ENCODE assay signal across 30 cellular contexts in genomic region chr3:89186446-89186845, GRCh38.
"Had no signal": no experiment of that assay in that cellular context is flagged by ENCODE, and none has a peak within 500 bp of the region (broad histone marks: within the 10 kb centered on the region; RNA-seq: fewer than 3 reads in every experiment).

No MANE protein-coding gene starts in this region.

- DNase-seq: activated CD4-positive, alpha-beta T cell treated with anti-CD3 and anti-CD28 coated beads, Interleukin-2, amount 50 U/mL, for 4 hours; activated CD8-positive, alpha-beta memory T cell treated with anti-CD3 and anti-CD28 coated beads for 24 hours; activated CD8-positive, alpha-beta memory T cell treated with anti-CD3 and anti-CD28 coated beads, Interleukin-2, amount 50 U/mL, for 4 hours; activated naive CD4-positive, alpha-beta T cell treated with Interleukin-2 at 50 U/mL for 16 hours; activated naive CD8-positive, alpha-beta T cell treated with anti-CD3 and anti-CD28 coated beads for 36 hours; activated T-cell treated with anti-CD3 and anti-CD28 coated beads, Interleukin-2, amount 50 U/mL, for 4 hours; dorsolateral prefrontal cortex; effector memory CD8-positive, alpha-beta T cell; foreskin melanocyte; glutamatergic neuron; hippocampal formation; kidney glomerular epithelial cell; left lung; naive thymus-derived CD8-positive, alpha-beta T cell; posterior cingulate gyrus; retina; sigmoid colon; stimulated activated CD4-positive, alpha-beta T cell treated with anti-CD3 and anti-CD28 coated beads, Interleukin-15, amount 100 ng/mL, for 24 hours; stimulated activated CD4-positive, alpha-beta T cell treated with anti-CD3 and anti-CD28 coated beads, Interleukin-2, amount 100 ng/mL, for 48 hours; stimulated activated CD8-positive, alpha-beta memory T cell treated with anti-CD3 and anti-CD28 coated beads, Interleukin-4, amount 100 ng/mL, for 48 hours; stimulated activated naive CD4-positive, alpha-beta T cell treated with Interleukin-2 at 50 U/mL for 16 hours; T-helper 9 cell; upper lobe of left lung had no signal

- H3K9ac ChIP-seq: neural progenitor cell had no signal

- H3K4me2 ChIP-seq: neural progenitor cell, smooth muscle cell had no signal

- ATAC-seq: activated T-cell treated with anti-CD3 and anti-CD28 coated beads, Interleukin-2, amount 50 U/mL, for 4 hours; effector memory CD8-positive, alpha-beta T cell; esophagus mucosa; left lung; naive thymus-derived CD8-positive, alpha-beta T cell; WTC11 had no signal

- H3K4me1 ChIP-seq: breast epithelium, left lung, sigmoid colon, upper lobe of left lung had no signal

- H3K27ac ChIP-seq: breast epithelium, dorsolateral prefrontal cortex, left lung, neural progenitor cell, sigmoid colon, thoracic aorta, upper lobe of left lung had no signal

- H3K27me3 ChIP-seq: breast epithelium, dorsolateral prefrontal cortex, left lung, neural progenitor cell, sigmoid colon, upper lobe of left lung had no signal

- H3K4me3 ChIP-seq: breast epithelium, dorsolateral prefrontal cortex, left lung, lung, neural progenitor cell, sigmoid colon, smooth muscle cell, thoracic aorta, upper lobe of left lung had no signal

- H2AFZ ChIP-seq: neural progenitor cell had no signal

- H3K36me3 ChIP-seq: breast epithelium, left lung, neural progenitor cell, sigmoid colon, thoracic aorta, upper lobe of left lung had no signal

- H3K9me3 ChIP-seq: breast epithelium, left lung, sigmoid colon, thoracic aorta, upper lobe of left lung had no signal
